In genomic region chr13:97043302-97043701, GRCh38 we compare ENCODE assay signal across 18 cellular contexts. TPM values are rescaled to one million over a fixed set of nuclear protein-coding genes. Genes with fewer than 3 reads are reported as not detected.
DNase-seq lines count a peak whose midpoint lies in the region; ATAC-seq and TF ChIP-seq lines count a peak whose summit lies in the region.
"Had no signal": no experiment of that assay in that cellular context is flagged by ENCODE, and none has a peak within 500 bp of the region (broad histone marks: within the 10 kb centered on the region; RNA-seq: fewer than 3 reads in every experiment).

No MANE protein-coding gene starts in this region.

- no peaks in the 10 kb centered on the region for H3K9me3 ChIP-seq in left lung
- H3K9me3 ChIP-seq: vagina had no signal

- H3K27me3 ChIP-seq in left lung: no peaks in the 10 kb centered on the region
- H3K27me3 ChIP-seq: vagina had no signal

- H3K27ac ChIP-seq in left lung: no peak overlapping the region
- H3K27ac ChIP-seq: epithelial cell of prostate, SK-N-MC, vagina had no signal

- H3K4me3 ChIP-seq in left lung: no peak overlapping the region
- H3K4me3 ChIP-seq: SK-N-MC, vagina had no signal

- H3K4me1 ChIP-seq in left lung: no peaks in the 10 kb centered on the region
- H3K4me1 ChIP-seq: vagina had no signal

- no peaks in the 10 kb centered on the region for H3K36me3 ChIP-seq in left lung
- H3K36me3 ChIP-seq: vagina had no signal

- DNase-seq in AG09319 (ENCODE audit: extremely low read depth, low read depth) (peak; percentile 31), LHCN-M2 (ENCODE audit: low read depth) (peak; percentile 47), dermis blood vessel endothelial cell (peak; percentile 76), left lung (no peak), activated T-cell treated with anti-CD3 and anti-CD28 coated beads for 4 hours (no peak), activated gamma-delta T cell (lab: John Stamatoyannopoulos, UW) (no peak), NCI-H2227 treated with DMSO at 0.1 percent for 48 hours (lab: John Stamatoyannopoulos, UW) (no peak), AG08396 (ENCODE audit: low spot score) (no peak)
- DNase-seq: activated naive CD8-positive, alpha-beta T cell treated with anti-CD3 and anti-CD28 coated beads, Interleukin-2, amount 10 ng/mL, durations not matched to agents 7 days and 5 days; activated T-cell treated with anti-CD3 and anti-CD28 coated beads, Interleukin-2, amount 50 U/mL, for 4 hours; left ventricle myocardium superior; NCI-H1694 treated with DMSO at 0.1 percent for 48 hours; NCI-H446; OCI-M1 had no signal

- intact Hi-C loops in left lung (cut with DNase I): no loop called here

- no peak for TF ChIP-seq CTCF in AG09319 (IDR thresholded peaks at IDR 0.05; ENCODE audit: low read depth, low read length)
- TF ChIP-seq CTCF in left lung (IDR thresholded peaks at IDR 0.05): no peak

- peak; percentile 74 for ATAC-seq in left lung
- ATAC-seq: activated T-cell treated with anti-CD3 and anti-CD28 coated beads, Interleukin-2, amount 50 U/mL, for 4 hours; left ventricle myocardium superior had no signal

RNA-seq across cellular contexts. Expression of gene OXGR1, which starts 49.0 kb away (rescaled TPM):
- total RNA-seq in LHCN-M2 (2014; rRNA removed): 0.29 TPM in 1 of 2 replicates, not detected in the other
- polyA plus RNA-seq in LHCN-M2 (2012): not detected
- not detected in 2 replicates for total RNA-seq in dermis blood vessel endothelial cell
- under 1 TPM; 0.23 to 0.68 TPM for total RNA-seq in left lung
- total RNA-seq: activated naive CD8-positive, alpha-beta T cell treated with anti-CD3 and anti-CD28 coated beads, Interleukin-2, amount 10 ng/mL, durations not matched to agents 7 days and 5 days; activated T-cell treated with anti-CD3 and anti-CD28 coated beads, Interleukin-2, amount 50 U/mL, for 4 hours had no signal
- polyA plus RNA-seq: AG04450 had no signal

Comparison
In these comparisons a context has a peak if more than half of its experiments do, and no peak if none do; other contexts are left out.
1. DNase-seq: peak in AG09319 (single experiment), LHCN-M2 (single experiment) and dermis blood vessel endothelial cell (single experiment); none in left lung (0 of 2), activated T-cell treated with anti-CD3 and anti-CD28 coated beads for 4 hours (single experiment), activated gamma-delta T cell (single experiment), NCI-H2227 treated with DMSO at 0.1 percent for 48 hours (single experiment) and AG08396 (single experiment).